ENCODE assay signal across 1 cellular context in genomic region chr2:98713332-98714015, GRCh38.
A peak's percentile ranks its signal among the peaks of the same experiment; 100 is the strongest.
TF ChIP-seq lines count a peak whose summit lies in the region.

No MANE protein-coding gene starts in this region.

TF ChIP-seq in GM12878, 131 proteins besides CTCF, POLR2A, EP300 and RAD21 (continued from another document and continues in another):
- TF ChIP-seq IRF5 (IDR thresholded peaks at IDR 0.05; ENCODE audit: borderline replicate concordance) (no peak), LARP7 (IDR thresholded peaks at IDR 0.05) (no peak), BMI1 (IDR thresholded peaks at IDR 0.05; ENCODE audit: borderline replicate concordance) (peak; percentile 83), MTA2 (IDR thresholded peaks at IDR 0.05; ENCODE audit: low read depth) (peak; percentile 99), RAD51 (IDR thresholded peaks at IDR 0.05) (no peak), CREM (IDR thresholded peaks at IDR 0.05; ENCODE audit: low read depth) (peak; percentile 85), ZBTB33 (IDR thresholded peaks at IDR 0.05) (no peak), JUNB (IDR thresholded peaks at IDR 0.05) (peak; percentile 98), NFYA (IDR thresholded peaks at IDR 0.05; ENCODE audit: borderline replicate concordance, low read depth, low read length) (no peak), ATF2 (IDR thresholded peaks at IDR 0.05; ENCODE audit: low read length) (peak; percentile 97), SKIL (IDR thresholded peaks at IDR 0.05; ENCODE audit: low read depth, poor library complexity, severe bottlenecking) (peak; percentile 74), FOXM1 (IDR thresholded peaks at IDR 0.05; ENCODE audit: low read depth, low read length) (peak; percentile 96), IKZF2 (IDR thresholded peaks at IDR 0.05) (peak; percentile 91 to 93), MLLT1 (IDR thresholded peaks at IDR 0.05) (no peak), STAT1 (conservative IDR thresholded peaks at IDR 0.05) (no peak), CHD1 (IDR thresholded peaks at IDR 0.05; ENCODE audit: low read depth, low read length) (no peak), CHD4 (IDR thresholded peaks at IDR 0.05) (no peak), ZNF622 (IDR thresholded peaks at IDR 0.05) (no peak), PAX5 (IDR thresholded peaks at IDR 0.05; ENCODE audit: borderline replicate concordance, low read depth, low read length) (no peak), ATF3 (IDR thresholded peaks at IDR 0.05; ENCODE audit: borderline replicate concordance, extremely low read depth, low read depth, low read length) (no peak), RUNX3 (IDR thresholded peaks at IDR 0.05; ENCODE audit: low read length) (peak; percentile 99), MEF2B (IDR thresholded peaks at IDR 0.05; ENCODE audit: partially characterized antibody, poor library complexity, severe bottlenecking) (peak; percentile 97), SIN3A (IDR thresholded peaks at IDR 0.05; ENCODE audit: low read depth, low read length) (no peak), USF2 (IDR thresholded peaks at IDR 0.05; ENCODE audit: borderline replicate concordance, low read depth, low read length) (no peak), RCOR1 (conservative IDR thresholded peaks at IDR 0.05; ENCODE audit: low read depth, low read length) (no peak), TCF3 (IDR thresholded peaks at IDR 0.05; ENCODE audit: borderline replicate concordance, insufficient read depth, low read depth, low read length) (no peak), ZNF687 (IDR thresholded peaks at IDR 0.05) (no peak), ZNF274 (IDR thresholded peaks at IDR 0.05; ENCODE audit: insufficient read depth, insufficient read length) (no peak), ZNF207 (IDR thresholded peaks at IDR 0.05; ENCODE audit: borderline replicate concordance) (no peak), SREBF2 (IDR thresholded peaks at IDR 0.05; ENCODE audit: low read length) (no peak), EGR1 (IDR thresholded peaks at IDR 0.05; ENCODE audit: borderline replicate concordance in 1 of 2, low read depth in 2 of 2, low read length in 2 of 2) (no peak), CEBPZ (IDR thresholded peaks at IDR 0.05; ENCODE audit: low read depth, low read length) (no peak), POLR2AphosphoS2 (IDR thresholded peaks at IDR 0.05; ENCODE audit: low read depth, low read length) (no peak), IKZF1 (conservative IDR thresholded peaks at IDR 0.05) (peak; percentile 75), SREBF1 (IDR thresholded peaks at IDR 0.05; ENCODE audit: low read length) (peak; percentile 55; the same call in 1 of the 2 replicates), CBX3 (IDR thresholded peaks at IDR 0.05; ENCODE audit: borderline replicate concordance, low read depth) (no peak), HDAC6 (IDR thresholded peaks at IDR 0.05; ENCODE audit: unreplicated experiment) (no peak), CHD2 (IDR thresholded peaks at IDR 0.05; ENCODE audit: borderline replicate concordance, low read depth, low read length) (no peak), NFXL1 (IDR thresholded peaks at IDR 0.05; ENCODE audit: borderline replicate concordance) (no peak), CBX5 (IDR thresholded peaks at IDR 0.05; ENCODE audit: low read depth) (no peak), ELK1 (IDR thresholded peaks at IDR 0.05; ENCODE audit: low read depth, low read length) (no peak), JUND (IDR thresholded peaks at IDR 0.05; ENCODE audit: low read depth, low read length) (peak; percentile 79), ZZZ3 (IDR thresholded peaks at IDR 0.05; ENCODE audit: control insufficient read depth, insufficient read length, low read depth) (no peak), POLR2AphosphoS5 (IDR thresholded peaks at IDR 0.05; ENCODE audit: low read length) (no peak), E2F4 (IDR thresholded peaks at IDR 0.05; ENCODE audit: low read depth, low read length) (no peak), HDAC2 (IDR thresholded peaks at IDR 0.05) (no peak)
